In genomic region chr2:216671081-216671411, GRCh38 we compare ENCODE assay signal across 2 cellular contexts.
TF ChIP-seq lines count a peak whose summit lies in the region.

No MANE protein-coding gene starts in this region.

TF ChIP-seq in IMR-90, 13 proteins besides CTCF, POLR2A, EP300 and RAD21:
- TF ChIP-seq MAZ (IDR thresholded peaks at IDR 0.05; ENCODE audit: borderline replicate concordance, low read depth, low read length), result peak; percentile 27; the same call in 1 of the 2 replicates
- no peak for TF ChIP-seq SMC3 (IDR thresholded peaks at IDR 0.05; ENCODE audit: low read depth, low read length)
- TF ChIP-seq USF2 (IDR thresholded peaks at IDR 0.05; ENCODE audit: low read depth, low read length), result peak; percentile 27; the same call in 1 of the 2 replicates
- TF ChIP-seq CHD1 (IDR thresholded peaks at IDR 0.05; ENCODE audit: low read depth, low read length), result no peak
- TF ChIP-seq MAFK (IDR thresholded peaks at IDR 0.05; ENCODE audit: low read depth, low read length), result no peak

TF ChIP-seq in SK-N-SH, 30 proteins besides CTCF, POLR2A, EP300 and RAD21:
- no peak for TF ChIP-seq GABPA (IDR thresholded peaks at IDR 0.05; ENCODE audit: low read depth)
